Comparison of ENCODE assay signal across 7 cellular contexts in the genomic region with DNA sequence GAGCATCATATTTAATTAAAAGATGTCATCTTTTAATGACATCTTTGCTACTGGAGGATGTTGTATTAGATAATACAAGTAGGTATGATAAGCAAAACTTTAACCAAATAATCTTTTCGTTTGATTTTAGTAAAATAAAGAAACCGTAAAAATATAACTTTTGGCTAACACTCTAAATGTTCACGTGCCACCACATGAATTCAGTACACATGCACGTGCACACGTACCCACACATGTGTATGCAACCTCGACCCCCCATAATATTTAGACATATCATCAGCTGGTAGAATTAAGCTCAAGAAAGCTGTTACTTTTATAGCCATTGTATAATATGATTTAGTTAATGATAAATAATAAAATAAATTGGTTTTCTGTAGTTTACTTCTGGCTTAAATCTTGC.
"Had no signal": no experiment of that assay in that cellular context is flagged by ENCODE, and none has a peak within 500 bp of the region (broad histone marks: within the 10 kb centered on the region; RNA-seq: fewer than 3 reads in every experiment).

No MANE protein-coding gene starts in this region.

- H3K27ac ChIP-seq: HL-60, KMS-11 had no signal

- H3K4me3 ChIP-seq: K562 had no signal

- ATAC-seq: K562 had no signal

- H3K9ac ChIP-seq: KMS-11 had no signal

- H3K4me2 ChIP-seq: KMS-11 had no signal

- DNase-seq: IMR-90, KBM-7, KG1 had no signal

- FAIRE-seq: HTR-8/SVneo, K562 had no signal
